9 cellular contexts compared by ENCODE assay signal in genomic region chr12:49091836-49092085, GRCh38. TPM values are rescaled to one million over a fixed set of nuclear protein-coding genes. Genes with fewer than 3 reads are reported as not detected.
DNase-seq lines count a peak whose midpoint lies in the region; TF ChIP-seq lines count a peak whose summit lies in the region.
"Had no signal": no experiment of that assay in that cellular context is flagged by ENCODE, and none has a peak within 500 bp of the region (broad histone marks: within the 10 kb centered on the region; RNA-seq: fewer than 3 reads in every experiment).

No MANE protein-coding gene starts in this region.

- H3K9me3 ChIP-seq in PC-9 (ENCODE audit: insufficient read depth, low read depth) = no peaks in the 10 kb centered on the region
- H3K9me3 ChIP-seq in skeletal muscle satellite cell (replicated peaks; ENCODE audit: low read length) = no peaks in the 10 kb centered on the region

- H2AFZ ChIP-seq in PC-9 = no peak overlapping the region

- no peak overlapping the region for H3K4me3 ChIP-seq in PC-9
- peak overlapping the region; percentile 27 to 41 for H3K4me3 ChIP-seq in foreskin fibroblast (ENCODE audit: low read depth in 1 of 2, low read length in 2 of 2)
- H3K4me3 ChIP-seq in skeletal muscle satellite cell (ENCODE audit: low read length) = no peak overlapping the region

- H3K27me3 ChIP-seq in PC-9 (ENCODE audit: insufficient read depth, low read depth) (peaks cover 23% of the 10 kb centered on the region), skeletal muscle satellite cell (ENCODE audit: control insufficient read depth, insufficient read depth, low read length) (peaks cover 42% of the 10 kb centered on the region)

- peak overlapping the region; percentile 35 for H3K4me2 ChIP-seq in PC-9
- peak overlapping the region; percentile 68 for H3K4me2 ChIP-seq in skeletal muscle satellite cell (ENCODE audit: low read length)

- peaks cover 25% of the 10 kb centered on the region; the same call in 1 of the 2 replicates for H3F3A ChIP-seq in PC-9 (ENCODE audit: insufficient read depth, low read depth)

- H3K27ac ChIP-seq in PC-9 = no peak overlapping the region

- intact Hi-C loops in PC-9 (cut with micrococcal nuclease; ENCODE audit: unreplicated experiment) = no loop called here

- H3K9ac ChIP-seq in skeletal muscle satellite cell (ENCODE audit: low read depth, low read length) = no peak overlapping the region

- in situ Hi-C loops in GM13976 (cut with MboI; ENCODE audit: low sequenced_read_pairs, unreplicated experiment) = no loop called here

- no peaks in the 10 kb centered on the region for H4K20me1 ChIP-seq in PC-9 (ENCODE audit: insufficient read depth)

- H3K9me2 ChIP-seq in PC-9 (ENCODE audit: insufficient read depth) = no peaks in the 10 kb centered on the region

- no peaks in the 10 kb centered on the region for H3K79me2 ChIP-seq in PC-9 (ENCODE audit: low read depth)

- TF ChIP-seq CTCF in GM13976 (IDR thresholded peaks at IDR 0.05; ENCODE audit: borderline replicate concordance, control extremely low read depth, extremely low read depth, insufficient read depth, missing control alignments) (no peak), PC-9 (conservative IDR thresholded peaks at IDR 0.05) (no peak), foreskin fibroblast (IDR thresholded peaks at IDR 0.05; ENCODE audit: low read depth, low read length) (no peak)

- POLR2A ChIA-PET in PC-9 (lab: Charles Lee; ENCODE audit: unreplicated experiment) = no interaction called here

- H3K4me1 ChIP-seq in PC-9 (replicated peaks; ENCODE audit: insufficient read depth) (peaks cover 25% of the 10 kb centered on the region), skeletal muscle satellite cell (ENCODE audit: control insufficient read depth, insufficient read depth, low read length) (peaks cover 34% of the 10 kb centered on the region)

- BruUV-seq in PC-9 (replicated peaks; lab: Mats Ljungman, UMichigan) = no TSS peak

- CTCF ChIA-PET in PC-9 (lab: Charles Lee) = interaction anchor here (1.0 to 1.2 kb wide), 2 partner anchors 13 to 28 kb away, joined by 3 to 4 read pairs; no protein-coding TSS in a partner anchor

- H3K36me3 ChIP-seq in PC-9 (ENCODE audit: low read depth) = no peaks in the 10 kb centered on the region
- H3K36me3 ChIP-seq in skeletal muscle satellite cell (ENCODE audit: insufficient read depth, low read length) = peaks cover 2% of the 10 kb centered on the region

- DNase-seq in GM13976 (ENCODE audit: low spot score) (peak; percentile 32), PC-9 (no peak), foreskin fibroblast (peak in 1 of 2 donors; percentile 51), SKM-1 treated with dmso at 0.1 percent for 144 hours (lab: John Stamatoyannopoulos, UW; ENCODE audit: unreplicated experiment) (no peak), HuH-7 (ENCODE audit: low spot score) (no peak), retina (no peak), dermis blood vessel endothelial cell (no peak)
- DNase-seq: NCI-H187 treated with DMSO at 0.1 percent for 48 hours had no signal

RNA-seq across cellular contexts. Expression of gene DHH, which starts 2.8 kb away (rescaled TPM):
- total RNA-seq in PC-9 (2021) (0.13 and 0.28 TPM in 2 replicates), dermis blood vessel endothelial cell (1.2 and 3.7 TPM in 2 replicates)
- total RNA-seq in skeletal muscle satellite cell (2012; rRNA removed) = 0.25 TPM in 1 of 2 replicates, not detected in the other

RNA-seq across cellular contexts. Expression of gene LMBR1L, which starts 18.9 kb away (rescaled TPM):
- total RNA-seq in PC-9 (2021) (53.9 and 63.3 TPM in 2 replicates), dermis blood vessel endothelial cell (101 and 122 TPM in 2 replicates)
- total RNA-seq in skeletal muscle satellite cell (2012; rRNA removed) = 37.8 and 39.8 TPM in 2 replicates

RNA-seq across cellular contexts. Expression of gene RHEBL1, which starts 22.0 kb away (rescaled TPM):
- total RNA-seq in PC-9 (2021) (2.9 and 3.4 TPM in 2 replicates), dermis blood vessel endothelial cell (1.2 and 2.0 TPM in 2 replicates)
- 0.44 and 0.51 TPM in 2 replicates for total RNA-seq in skeletal muscle satellite cell (2012; rRNA removed)

RNA-seq across cellular contexts. Expression of gene KMT2D, which starts 31.2 kb away (rescaled TPM):
- total RNA-seq in PC-9 (2021) = 94.0 and 97.9 TPM in 2 replicates
- 18.3 and 29.9 TPM in 2 replicates for total RNA-seq in skeletal muscle satellite cell (2012; rRNA removed)
- total RNA-seq in dermis blood vessel endothelial cell = 41.2 and 99.0 TPM in 2 replicates

RNA-seq across cellular contexts. Expression of gene TUBA1B, which starts 39.4 kb away (rescaled TPM):
- total RNA-seq in PC-9 (2021) (930 and 1,061 TPM in 2 replicates), dermis blood vessel endothelial cell (1,075 and 1,939 TPM in 2 replicates)
- 2,581 and 3,649 TPM in 2 replicates for total RNA-seq in skeletal muscle satellite cell (2012; rRNA removed)

Comparison
In these comparisons a context has a peak if more than half of its experiments do, and no peak if none do; other contexts are left out.
1. H3K4me3 ChIP-seq: peak in foreskin fibroblast (2 of 2); none in PC-9 (single experiment) and skeletal muscle satellite cell (single experiment).